ENCODE assay signal across 2 cellular contexts in the genomic region with DNA sequence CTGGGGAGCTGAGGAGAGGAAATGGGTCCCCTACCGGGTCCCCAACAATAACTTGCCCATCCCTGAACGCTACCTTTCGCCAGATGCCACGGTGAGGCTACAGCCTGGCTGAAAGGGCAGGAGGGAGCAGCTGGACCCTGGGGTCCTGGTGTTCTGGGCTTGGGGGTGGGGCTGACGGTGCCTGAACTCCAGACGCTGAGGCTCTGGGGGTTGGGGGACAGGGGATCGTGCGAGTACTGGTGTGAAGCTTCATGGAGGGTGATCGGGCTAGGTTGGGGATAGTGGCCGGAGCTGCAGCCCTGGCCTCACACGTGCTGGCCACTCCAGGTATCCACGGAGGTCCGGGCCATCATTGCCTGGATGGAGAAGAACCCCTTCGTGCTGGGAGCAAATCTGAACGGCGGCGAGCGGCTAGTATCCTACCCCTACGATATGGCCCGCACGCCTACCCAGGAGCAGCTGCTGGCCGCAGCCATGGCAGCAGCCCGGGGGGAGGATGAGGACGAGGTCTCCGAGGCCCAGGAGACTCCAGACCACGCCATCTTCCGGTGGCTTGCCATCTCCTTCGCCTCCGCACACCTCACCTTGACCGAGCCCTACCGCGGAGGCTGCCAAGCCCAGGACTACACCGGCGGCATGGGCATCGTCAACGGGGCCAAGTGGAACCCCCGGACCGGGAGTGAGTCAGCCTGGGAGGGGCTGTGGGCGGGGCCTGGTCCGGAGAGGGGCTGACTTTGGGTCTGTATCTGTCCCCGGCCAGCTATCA.
TF ChIP-seq lines count a peak whose summit lies in the region.

No MANE protein-coding gene starts in this region.

TF ChIP-seq in HEK293T, 16 proteins besides CTCF, POLR2A, EP300 and RAD21:
- no peak for TF ChIP-seq ZNF384 (IDR thresholded peaks at IDR 0.05)
- TF ChIP-seq ELF4 (IDR thresholded peaks at IDR 0.05): no peak
- TF ChIP-seq CTBP1 (IDR thresholded peaks at IDR 0.05; ENCODE audit: borderline replicate concordance): no peak
- TF ChIP-seq, protein P1, sequence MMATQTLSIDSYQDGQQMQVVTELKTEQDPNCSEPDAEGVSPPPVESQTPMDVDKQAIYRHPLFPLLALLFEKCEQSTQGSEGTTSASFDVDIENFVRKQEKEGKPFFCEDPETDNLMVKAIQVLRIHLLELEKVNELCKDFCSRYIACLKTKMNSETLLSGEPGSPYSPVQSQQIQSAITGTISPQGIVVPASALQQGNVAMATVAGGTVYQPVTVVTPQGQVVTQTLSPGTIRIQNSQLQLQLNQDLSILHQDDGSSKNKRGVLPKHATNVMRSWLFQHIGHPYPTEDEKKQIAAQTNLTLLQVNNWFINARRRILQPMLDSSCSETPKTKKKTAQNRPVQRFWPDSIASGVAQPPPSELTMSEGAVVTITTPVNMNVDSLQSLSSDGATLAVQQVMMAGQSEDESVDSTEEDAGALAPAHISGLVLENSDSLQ (IDR thresholded peaks at IDR 0.05): no peak
TF ChIP-seq in HEK293T: peak in this region for 0.

TF ChIP-seq in GM12878, 131 proteins besides CTCF, POLR2A, EP300 and RAD21:
- no peak for TF ChIP-seq KAT2A (conservative IDR thresholded peaks at IDR 0.05; ENCODE audit: control insufficient read depth, low read depth, low read length)
- TF ChIP-seq RBBP5 (conservative IDR thresholded peaks at IDR 0.05): no peak
- TF ChIP-seq, protein P2, sequence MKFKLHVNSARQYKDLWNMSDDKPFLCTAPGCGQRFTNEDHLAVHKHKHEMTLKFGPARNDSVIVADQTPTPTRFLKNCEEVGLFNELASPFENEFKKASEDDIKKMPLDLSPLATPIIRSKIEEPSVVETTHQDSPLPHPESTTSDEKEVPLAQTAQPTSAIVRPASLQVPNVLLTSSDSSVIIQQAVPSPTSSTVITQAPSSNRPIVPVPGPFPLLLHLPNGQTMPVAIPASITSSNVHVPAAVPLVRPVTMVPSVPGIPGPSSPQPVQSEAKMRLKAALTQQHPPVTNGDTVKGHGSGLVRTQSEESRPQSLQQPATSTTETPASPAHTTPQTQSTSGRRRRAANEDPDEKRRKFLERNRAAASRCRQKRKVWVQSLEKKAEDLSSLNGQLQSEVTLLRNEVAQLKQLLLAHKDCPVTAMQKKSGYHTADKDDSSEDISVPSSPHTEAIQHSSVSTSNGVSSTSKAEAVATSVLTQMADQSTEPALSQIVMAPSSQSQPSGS (IDR thresholded peaks at IDR 0.05; ENCODE audit: low read length): no peak
- TF ChIP-seq, protein P3, sequence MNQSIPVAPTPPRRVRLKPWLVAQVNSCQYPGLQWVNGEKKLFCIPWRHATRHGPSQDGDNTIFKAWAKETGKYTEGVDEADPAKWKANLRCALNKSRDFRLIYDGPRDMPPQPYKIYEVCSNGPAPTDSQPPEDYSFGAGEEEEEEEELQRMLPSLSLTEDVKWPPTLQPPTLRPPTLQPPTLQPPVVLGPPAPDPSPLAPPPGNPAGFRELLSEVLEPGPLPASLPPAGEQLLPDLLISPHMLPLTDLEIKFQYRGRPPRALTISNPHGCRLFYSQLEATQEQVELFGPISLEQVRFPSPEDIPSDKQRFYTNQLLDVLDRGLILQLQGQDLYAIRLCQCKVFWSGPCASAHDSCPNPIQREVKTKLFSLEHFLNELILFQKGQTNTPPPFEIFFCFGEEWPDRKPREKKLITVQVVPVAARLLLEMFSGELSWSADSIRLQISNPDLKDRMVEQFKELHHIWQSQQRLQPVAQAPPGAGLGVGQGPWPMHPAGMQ (IDR thresholded peaks at IDR 0.05; ENCODE audit: borderline replicate concordance): no peak
- TF ChIP-seq SRF (IDR thresholded peaks at IDR 0.05; ENCODE audit: low read depth in 2 of 2, low read length in 2 of 2): no peak
- TF ChIP-seq, protein P1 (IDR thresholded peaks at IDR 0.05): no peak
- no peak for TF ChIP-seq ZSCAN29 (IDR thresholded peaks at IDR 0.05)
- TF ChIP-seq, protein P4, sequence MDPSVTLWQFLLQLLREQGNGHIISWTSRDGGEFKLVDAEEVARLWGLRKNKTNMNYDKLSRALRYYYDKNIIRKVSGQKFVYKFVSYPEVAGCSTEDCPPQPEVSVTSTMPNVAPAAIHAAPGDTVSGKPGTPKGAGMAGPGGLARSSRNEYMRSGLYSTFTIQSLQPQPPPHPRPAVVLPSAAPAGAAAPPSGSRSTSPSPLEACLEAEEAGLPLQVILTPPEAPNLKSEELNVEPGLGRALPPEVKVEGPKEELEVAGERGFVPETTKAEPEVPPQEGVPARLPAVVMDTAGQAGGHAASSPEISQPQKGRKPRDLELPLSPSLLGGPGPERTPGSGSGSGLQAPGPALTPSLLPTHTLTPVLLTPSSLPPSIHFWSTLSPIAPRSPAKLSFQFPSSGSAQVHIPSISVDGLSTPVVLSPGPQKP (IDR thresholded peaks at IDR 0.05; ENCODE audit: low read depth, low read length): no peak
- no peak for TF ChIP-seq HDAC2 (IDR thresholded peaks at IDR 0.05)
- TF ChIP-seq, protein P5, sequence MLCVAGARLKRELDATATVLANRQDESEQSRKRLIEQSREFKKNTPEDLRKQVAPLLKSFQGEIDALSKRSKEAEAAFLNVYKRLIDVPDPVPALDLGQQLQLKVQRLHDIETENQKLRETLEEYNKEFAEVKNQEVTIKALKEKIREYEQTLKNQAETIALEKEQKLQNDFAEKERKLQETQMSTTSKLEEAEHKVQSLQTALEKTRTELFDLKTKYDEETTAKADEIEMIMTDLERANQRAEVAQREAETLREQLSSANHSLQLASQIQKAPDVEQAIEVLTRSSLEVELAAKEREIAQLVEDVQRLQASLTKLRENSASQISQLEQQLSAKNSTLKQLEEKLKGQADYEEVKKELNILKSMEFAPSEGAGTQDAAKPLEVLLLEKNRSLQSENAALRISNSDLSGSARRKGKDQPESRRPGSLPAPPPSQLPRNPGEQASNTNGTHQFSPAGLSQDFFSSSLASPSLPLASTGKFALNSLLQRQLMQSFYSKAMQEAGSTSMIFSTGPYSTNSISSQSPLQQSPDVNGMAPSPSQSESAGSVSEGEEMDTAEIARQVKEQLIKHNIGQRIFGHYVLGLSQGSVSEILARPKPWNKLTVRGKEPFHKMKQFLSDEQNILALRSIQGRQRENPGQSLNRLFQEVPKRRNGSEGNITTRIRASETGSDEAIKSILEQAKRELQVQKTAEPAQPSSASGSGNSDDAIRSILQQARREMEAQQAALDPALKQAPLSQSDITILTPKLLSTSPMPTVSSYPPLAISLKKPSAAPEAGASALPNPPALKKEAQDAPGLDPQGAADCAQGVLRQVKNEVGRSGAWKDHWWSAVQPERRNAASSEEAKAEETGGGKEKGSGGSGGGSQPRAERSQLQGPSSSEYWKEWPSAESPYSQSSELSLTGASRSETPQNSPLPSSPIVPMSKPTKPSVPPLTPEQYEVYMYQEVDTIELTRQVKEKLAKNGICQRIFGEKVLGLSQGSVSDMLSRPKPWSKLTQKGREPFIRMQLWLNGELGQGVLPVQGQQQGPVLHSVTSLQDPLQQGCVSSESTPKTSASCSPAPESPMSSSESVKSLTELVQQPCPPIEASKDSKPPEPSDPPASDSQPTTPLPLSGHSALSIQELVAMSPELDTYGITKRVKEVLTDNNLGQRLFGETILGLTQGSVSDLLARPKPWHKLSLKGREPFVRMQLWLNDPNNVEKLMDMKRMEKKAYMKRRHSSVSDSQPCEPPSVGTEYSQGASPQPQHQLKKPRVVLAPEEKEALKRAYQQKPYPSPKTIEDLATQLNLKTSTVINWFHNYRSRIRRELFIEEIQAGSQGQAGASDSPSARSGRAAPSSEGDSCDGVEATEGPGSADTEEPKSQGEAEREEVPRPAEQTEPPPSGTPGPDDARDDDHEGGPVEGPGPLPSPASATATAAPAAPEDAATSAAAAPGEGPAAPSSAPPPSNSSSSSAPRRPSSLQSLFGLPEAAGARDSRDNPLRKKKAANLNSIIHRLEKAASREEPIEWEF (IDR thresholded peaks at IDR 0.05; ENCODE audit: insufficient replicate concordance, low read depth, low read length): no peak
- TF ChIP-seq NBN (IDR thresholded peaks at IDR 0.05): no peak
- TF ChIP-seq SMARCA5 (IDR thresholded peaks at IDR 0.05): no peak
- no peak for TF ChIP-seq ETV6 (conservative IDR thresholded peaks at IDR 0.05 in 1 of 2, IDR thresholded peaks at IDR 0.05 in 1 of 2; ENCODE audit: borderline replicate concordance in 1 of 2, low read depth in 1 of 2)
- no peak for TF ChIP-seq SREBF2 (IDR thresholded peaks at IDR 0.05; ENCODE audit: low read length)
- TF ChIP-seq POU2F2 (IDR thresholded peaks at IDR 0.05; ENCODE audit: borderline replicate concordance, low read depth, low read length): no peak
- TF ChIP-seq IKZF2 (IDR thresholded peaks at IDR 0.05): no peak
- TF ChIP-seq EZH2 (IDR thresholded peaks at IDR 0.05; ENCODE audit: borderline replicate concordance, control insufficient read depth, low read depth, low read length): no peak
TF ChIP-seq in GM12878: peak in this region for 0.
